ENCODE assay signal across 19 cellular contexts in genomic region chr5:132653716-132654115, GRCh38. TPM values are rescaled to one million over a fixed set of nuclear protein-coding genes. Genes with fewer than 3 reads are reported as not detected.
DNase-seq lines count a peak whose midpoint lies in the region; ATAC-seq and TF ChIP-seq lines count a peak whose summit lies in the region.
"Had no signal": no experiment of that assay in that cellular context is flagged by ENCODE, and none has a peak within 500 bp of the region (broad histone marks: within the 10 kb centered on the region; RNA-seq: fewer than 3 reads in every experiment).

No MANE protein-coding gene starts in this region.

- ATAC-seq in left ventricle myocardium superior, result no peak

- no peak for TF ChIP-seq EP300 in esophagus muscularis mucosa (IDR thresholded peaks at IDR 0.05)

- H3K27me3 Mint-ChIP-seq in osteocyte (ENCODE audit: unreplicated experiment), result peaks cover 18% of the 10 kb centered on the region

- H3K36me3 Mint-ChIP-seq in osteocyte (ENCODE audit: unreplicated experiment), result peaks cover 2% of the 10 kb centered on the region

- H3K4me1 Mint-ChIP-seq in osteocyte (ENCODE audit: unreplicated experiment), result peaks cover 4% of the 10 kb centered on the region

- H3K36me3 ChIP-seq in HEK293 (ENCODE audit: control insufficient read depth in 2 of 2, insufficient read depth in 1 of 2, low read length in 2 of 2) (no peaks in the 10 kb centered on the region), esophagus muscularis mucosa (no peaks in the 10 kb centered on the region)
- H3K36me3 ChIP-seq: BLaER1 treated with 17β-estradiol and CSF1 and Interleukin-3, amounts not matched to agents 10 nM and 100 nM; HAP-1; SJSA1 had no signal

- H3K27ac ChIP-seq in HEK293 (ENCODE audit: extremely low read depth, low read depth, low read length) (no peak overlapping the region), esophagus muscularis mucosa (replicated peaks in 1 of 4) (no peak overlapping the region)
- H3K27ac ChIP-seq: 22Rv1; BLaER1 treated with 17β-estradiol and CSF1 and Interleukin-3, amounts not matched to agents 10 nM and 100 nM; RWPE1; SJSA1 had no signal

- H3K27ac Mint-ChIP-seq in osteocyte (ENCODE audit: unreplicated experiment), result no peak overlapping the region

- peaks cover under 1% of the 10 kb centered on the region for H3K9me3 Mint-ChIP-seq in osteocyte (ENCODE audit: unreplicated experiment)

- no peak overlapping the region for H3K4me3 ChIP-seq in HEK293 (ENCODE audit: low read depth, low read length)
- H3K4me3 ChIP-seq in esophagus muscularis mucosa, result no peak overlapping the region
- H3K4me3 ChIP-seq: BLaER1 treated with 17β-estradiol and CSF1 and Interleukin-3, amounts not matched to agents 10 nM and 100 nM; HAP-1; SJSA1 had no signal

- no peak overlapping the region for H3K4me3 Mint-ChIP-seq in osteocyte (ENCODE audit: unreplicated experiment)

- DNase-seq in NCI-H2171 treated with DMSO at 0.1 percent for 48 hours (lab: John Stamatoyannopoulos, UW), result peak; percentile 40
- no peak for DNase-seq in NCI-H2171 (lab: John Stamatoyannopoulos, UW)
- DNase-seq in esophagus muscularis mucosa (ENCODE audit: extremely low spot score), result peak; percentile 55
- peak; percentile 30 for DNase-seq in osteocyte (ENCODE audit: extremely low spot score, unreplicated experiment)
- no peak for DNase-seq in activated CD4-positive, alpha-beta T cell treated with anti-CD3 and anti-CD28 coated beads for 48 hours
- DNase-seq in LoVo (ENCODE audit: low spot score), result no peak
- DNase-seq in left ventricle myocardium superior, result no peak
- DNase-seq: DMS153, NCI-H1092, NCI-H1694, NCI-H446 treated with DMSO at 0.1 percent for 48 hours, OCI-M1 had no signal

- peaks cover 0 to 49% (median 13%) of the 10 kb centered on the region in 4 donors for H3K27me3 ChIP-seq in esophagus muscularis mucosa
- H3K27me3 ChIP-seq: SJSA1 had no signal

- CTCF ChIA-PET in HEK293 (lab: Yijun Ruan, JAX), result interaction anchor here (0.7 kb wide), 1 partner anchor 23 kb away, joined by 3 read pairs; no protein-coding TSS in a partner anchor

- no peaks in the 10 kb centered on the region for H3K9me3 ChIP-seq in HEK293 (ENCODE audit: control insufficient read depth, insufficient read depth, low read depth, low read length)
- H3K9me3 ChIP-seq in esophagus muscularis mucosa, result peaks cover 0 to 2% (median 0%) of the 10 kb centered on the region in 4 donors
- H3K9me3 ChIP-seq: HAP-1 had no signal

- POLR2A ChIA-PET in HEK293 (lab: Yijun Ruan, JAX), result no interaction called here

- no peaks in the 10 kb centered on the region for H3K4me1 ChIP-seq in HEK293 (ENCODE audit: control insufficient read depth, insufficient read depth, low read length)
- H3K4me1 ChIP-seq in esophagus muscularis mucosa, result peaks cover 12 to 18% (median 15%) of the 10 kb centered on the region in 4 donors
- H3K4me1 ChIP-seq: HAP-1 had no signal

- WGBS in esophagus muscularis mucosa, result 22% methylated on average over 7 of the region's 7 CpGs

- intact Hi-C loops in esophagus muscularis mucosa (cut with DNase I) (no loop called here), left ventricle myocardium superior (cut with micrococcal nuclease) (no loop called here)

- TF ChIP-seq CTCF in HEK293 (tag by site-specific recombination; IDR thresholded peaks at IDR 0.05) (no peak), esophagus muscularis mucosa (IDR thresholded peaks at IDR 0.05) (no peak), osteocyte (IDR thresholded peaks at IDR 0.05) (no peak)

- TF ChIP-seq POLR2A in esophagus muscularis mucosa (IDR thresholded peaks at IDR 0.05; ENCODE audit: low read depth), result no peak

TF ChIP-seq in HEK293, 187 proteins besides CTCF, POLR2A, EP300 and RAD21:
- no peak for TF ChIP-seq GLIS2 (tag by site-specific recombination; IDR thresholded peaks at IDR 0.05)
- TF ChIP-seq ZNF146 (tag by site-specific recombination; IDR thresholded peaks at IDR 0.05), result no peak
- peak; percentile 52; the same call in 1 of the 2 replicates for TF ChIP-seq PRDM1 (tag by site-specific recombination; IDR thresholded peaks at IDR 0.05)

RNA-seq across cellular contexts. Expression of gene IL13, which starts 4.3 kb away (rescaled TPM):
- not detected for total RNA-seq in esophagus muscularis mucosa
- total RNA-seq in osteocyte, result not detected in 2 replicates
- total RNA-seq in left ventricle myocardium superior, result not detected
- total RNA-seq: M059J, SJSA1 had no signal

RNA-seq across cellular contexts. Expression of gene IL4, which starts 20.1 kb away (rescaled TPM):
- total RNA-seq in esophagus muscularis mucosa (not detected), osteocyte (not detected in 2 replicates), left ventricle myocardium superior (not detected)
- total RNA-seq: M059J, SJSA1 had no signal

Comparison
In these comparisons a context has a peak if more than half of its experiments do, and no peak if none do; other contexts are left out.
1. DNase-seq: peak in NCI-H2171 treated with DMSO at 0.1 percent for 48 hours (single experiment), esophagus muscularis mucosa (single experiment) and osteocyte (single experiment); none in NCI-H2171 (single experiment), activated CD4-positive, alpha-beta T cell treated with anti-CD3 and anti-CD28 coated beads for 48 hours (single experiment), LoVo (single experiment) and left ventricle myocardium superior (single experiment).